ENCODE assay signal across 21 cellular contexts in genomic region chr2:212722046-212722445, GRCh38.
DNase-seq lines count a peak whose midpoint lies in the region; ATAC-seq, FAIRE-seq and TF ChIP-seq lines count a peak whose summit lies in the region.
"Had no signal": no experiment of that assay in that cellular context is flagged by ENCODE, and none has a peak within 500 bp of the region (broad histone marks: within the 10 kb centered on the region; RNA-seq: fewer than 3 reads in every experiment).

No MANE protein-coding gene starts in this region.

- H3K9ac ChIP-seq in GM23248, result no peak overlapping the region
- no peak overlapping the region for H3K9ac ChIP-seq in mesenchymal stem cell (ENCODE audit: low read length)

- DNase-seq in GM23248 (peak; percentile 25), bronchial epithelial cell (ENCODE audit: low read depth) (peak; percentile 63), mesenchymal stem cell (no peak), thyroid gland (no peak), ACHN (no peak)
- DNase-seq in activated T-cell treated with anti-CD3 and anti-CD28 coated beads, Interleukin-2, amount 50 U/mL, for 1 hour, result no peak
- DNase-seq: 8988T; C1 segment of cervical spinal cord; Calu3; CD4-positive, alpha-beta memory T cell; COR-L47; DMS53; DMS79 treated with DMSO at 0.1 percent for 48 hours; GF-D8; H7; HCEC 1CT had no signal

- intact Hi-C loops in thyroid gland (cut with DNase I), result no loop called here

- H3K79me1 ChIP-seq in mesenchymal stem cell (replicated peaks; ENCODE audit: low read length, poor library complexity, severe bottlenecking), result no peaks in the 10 kb centered on the region

- H2AK5ac ChIP-seq in mesenchymal stem cell (ENCODE audit: low read length, severe bottlenecking), result peak overlapping the region; percentile 51

- no peak overlapping the region for H4K91ac ChIP-seq in mesenchymal stem cell (ENCODE audit: low read length)

- H3K4me1 ChIP-seq in GM23248 (ENCODE audit: insufficient read depth), result peaks cover 24% of the 10 kb centered on the region
- peaks cover 3% of the 10 kb centered on the region for H3K4me1 ChIP-seq in mesenchymal stem cell (ENCODE audit: control insufficient read depth, insufficient read depth, low read depth, low read length)
- peaks cover 43 to 53% of the 10 kb centered on the region in 2 donors for H3K4me1 ChIP-seq in thyroid gland
- H3K4me1 ChIP-seq: A549 had no signal

- no peak overlapping the region for H2BK120ac ChIP-seq in mesenchymal stem cell (ENCODE audit: low read depth, low read length)

- WGBS in GM23248 (ENCODE audit: low coverage in 1 of 2, low lambda C conversion rate in 2 of 2, missing lambda C conversion rate in 2 of 2), 2 experiments, result 36 to 64% methylated on average over 1 of the region's 1 CpG
- WGBS in mesenchymal stem cell, result 67% methylated on average over 1 of the region's 1 CpG
- WGBS in thyroid gland, 2 donors, result 94 to 95% methylated on average over 1 of the region's 1 CpG

- ATAC-seq in HG03097 (IDR thresholded peaks at IDR 0.05; ENCODE audit: low FRiP score, unreplicated experiment), result no peak
- ATAC-seq: A549 had no signal

- no peak for FAIRE-seq in bronchial epithelial cell (lab: Jason Lieb, UNC)
- FAIRE-seq: A549, GM12891, GM18507, H1 had no signal

- H3K4ac ChIP-seq in mesenchymal stem cell (ENCODE audit: low read depth in 1 of 2, low read length in 2 of 2), result no peak overlapping the region

- H3K27ac ChIP-seq in GM23248, result no peak overlapping the region
- no peak overlapping the region for H3K27ac ChIP-seq in mesenchymal stem cell (ENCODE audit: low read length, poor library complexity, severe bottlenecking)
- H3K27ac ChIP-seq in thyroid gland, result peak overlapping the region in 2 of 3 donors; percentile 52 to 53
- H3K27ac ChIP-seq: A549 had no signal

- H2AFZ ChIP-seq in GM23248 (0 out of 2 replicates have a peak overlapping the region, but pooled peaks have one; percentile 1), mesenchymal stem cell (ENCODE audit: low read depth, low read length) (no peak overlapping the region)

- H2BK12ac ChIP-seq in mesenchymal stem cell (ENCODE audit: low read length in 2 of 2), result no peak overlapping the region

- H2BK15ac ChIP-seq in mesenchymal stem cell (ENCODE audit: low read depth, poor library complexity, severe bottlenecking), result no peak overlapping the region

- no peaks in the 10 kb centered on the region for H4K20me1 ChIP-seq in GM23248 (ENCODE audit: insufficient read depth)

- TF ChIP-seq CTCF in bronchial epithelial cell (IDR thresholded peaks at IDR 0.05; ENCODE audit: insufficient read depth, low read length, severe bottlenecking) (no peak), thyroid gland (IDR thresholded peaks at IDR 0.05) (no peak)

- no peak overlapping the region for H3K4me2 ChIP-seq in GM23248 (ENCODE audit: unreplicated experiment)
- H3K4me2 ChIP-seq in mesenchymal stem cell (ENCODE audit: low read length, poor library complexity, severe bottlenecking), result no peak overlapping the region
- H3K4me2 ChIP-seq: A549 had no signal

- no peaks in the 10 kb centered on the region for H3K9me3 ChIP-seq in GM23248 (ENCODE audit: low read depth)
- H3K9me3 ChIP-seq in mesenchymal stem cell (ENCODE audit: control insufficient read depth, low read length), result no peaks in the 10 kb centered on the region
- H3K9me3 ChIP-seq in thyroid gland, result no peaks in the 10 kb centered on the region
- H3K9me3 ChIP-seq: A549 had no signal

- no peak overlapping the region for H2BK5ac ChIP-seq in mesenchymal stem cell (ENCODE audit: low read depth, low read length, poor library complexity, severe bottlenecking)

- H3K4me3 ChIP-seq in GM23248 (no peak overlapping the region), bronchial epithelial cell (ENCODE audit: low read depth, low read length) (no peak overlapping the region), mesenchymal stem cell (ENCODE audit: insufficient read depth in 1 of 2, low read depth in 1 of 2, low read length in 2 of 2) (no peak overlapping the region), thyroid gland (replicated peaks in 1 of 3) (no peak overlapping the region)
- H3K4me3 ChIP-seq: A549 had no signal

- no peak overlapping the region for H3K23ac ChIP-seq in mesenchymal stem cell (ENCODE audit: low read length in 2 of 2)

- H3K36me3 ChIP-seq in GM23248 (ENCODE audit: low read depth) (no peaks in the 10 kb centered on the region), bronchial epithelial cell (ENCODE audit: control insufficient read depth, insufficient read depth, low read length) (no peaks in the 10 kb centered on the region), mesenchymal stem cell (ENCODE audit: control insufficient read depth in 1 of 2, insufficient read depth in 2 of 2, low read depth in 1 of 2, low read length in 2 of 2) (peaks cover 0 to 5% of the 10 kb centered on the region in 2 experiments), thyroid gland (no peaks in the 10 kb centered on the region)

- in situ Hi-C loops in GM23248 (cut with MboI) (no loop called here), ACHN (cut with HindIII; ENCODE audit: low pct_ligation_motif_present, low pct_unique_long_range_greater_than_20kb, low sequenced_read_pairs) (no loop called here)

- H3F3A ChIP-seq in GM23248 (ENCODE audit: insufficient read depth), result 0 out of 2 replicates have a peak, but pooled peaks cover 4% of the 10 kb centered on the region

- no peak overlapping the region for H4K8ac ChIP-seq in mesenchymal stem cell (ENCODE audit: low read length)

- H3K27me3 ChIP-seq in GM23248 (replicated peaks; ENCODE audit: insufficient read depth) (no peaks in the 10 kb centered on the region), bronchial epithelial cell (ENCODE audit: control insufficient read depth, insufficient read depth, low read length) (no peaks in the 10 kb centered on the region), mesenchymal stem cell (ENCODE audit: control insufficient read depth in 1 of 2, insufficient read depth in 1 of 2, low read length in 2 of 2) (no peaks in the 10 kb centered on the region), thyroid gland (no peaks in the 10 kb centered on the region)

- no peaks in the 10 kb centered on the region for H3K9me2 ChIP-seq in GM23248 (ENCODE audit: insufficient read depth)

- no peak overlapping the region for H3K18ac ChIP-seq in mesenchymal stem cell (ENCODE audit: low read depth in 1 of 2, low read length in 2 of 2)

- TF ChIP-seq POLR2A in thyroid gland (IDR thresholded peaks at IDR 0.05), result no peak

- no peak overlapping the region for H3K14ac ChIP-seq in mesenchymal stem cell (ENCODE audit: low read length in 2 of 2)

- H3K79me2 ChIP-seq in GM23248 (ENCODE audit: insufficient read depth), result no peaks in the 10 kb centered on the region

Comparison
In these comparisons a context has a peak if more than half of its experiments do, and no peak if none do; other contexts are left out.
1. DNase-seq: peak in GM23248 (single experiment) and bronchial epithelial cell (single experiment); none in mesenchymal stem cell (single experiment), thyroid gland (0 of 2), ACHN (single experiment) and activated T-cell treated with anti-CD3 and anti-CD28 coated beads, Interleukin-2, amount 50 U/mL, for 1 hour (single experiment).
2. H3K27ac ChIP-seq: peak in thyroid gland (2 of 3); none in GM23248 (single experiment) and mesenchymal stem cell (single experiment).